In the genomic region with DNA sequence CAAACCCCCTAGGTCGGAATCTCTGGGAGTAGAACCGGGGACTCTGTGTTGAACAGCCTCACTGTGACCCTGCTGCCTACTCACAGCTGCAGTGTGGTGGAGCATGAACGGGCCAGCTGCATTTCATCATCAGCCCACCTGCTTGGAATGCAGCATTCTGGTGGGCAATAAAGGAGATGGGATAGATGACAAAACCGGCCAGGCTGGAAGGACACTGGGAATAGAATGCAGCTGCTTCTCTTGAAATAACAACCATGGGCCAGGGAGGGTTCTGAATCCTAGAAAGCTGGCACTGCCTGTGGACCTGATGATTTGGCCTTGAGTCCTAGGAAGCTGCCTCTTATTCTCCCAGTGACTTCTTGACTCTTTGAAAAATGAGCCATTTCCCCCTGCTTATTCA, we compare ENCODE assay signal across 1 cellular context.
A peak's percentile ranks its signal among the peaks of the same experiment; 100 is the strongest.
TF ChIP-seq lines count a peak whose summit lies in the region.

No MANE protein-coding gene starts in this region.

TF ChIP-seq in HEK293, 187 proteins besides CTCF, POLR2A, EP300 and RAD21:
- TF ChIP-seq ZNF561 (tag by site-specific recombination; IDR thresholded peaks at IDR 0.05; ENCODE audit: borderline replicate concordance) (no peak), ZNF76 (tag by site-specific recombination; IDR thresholded peaks at IDR 0.05; ENCODE audit: borderline replicate concordance, low read depth) (no peak), ZFHX2 (tag by site-specific recombination; conservative IDR thresholded peaks at IDR 0.05) (peak; percentile 18; the same call in 1 of the 2 replicates), ZNF221 (tag by site-specific recombination; IDR thresholded peaks at IDR 0.05; ENCODE audit: borderline replicate concordance) (no peak), SP7 (tag by site-specific recombination; IDR thresholded peaks at IDR 0.05) (no peak)
- TF ChIP-seq, protein P1, sequence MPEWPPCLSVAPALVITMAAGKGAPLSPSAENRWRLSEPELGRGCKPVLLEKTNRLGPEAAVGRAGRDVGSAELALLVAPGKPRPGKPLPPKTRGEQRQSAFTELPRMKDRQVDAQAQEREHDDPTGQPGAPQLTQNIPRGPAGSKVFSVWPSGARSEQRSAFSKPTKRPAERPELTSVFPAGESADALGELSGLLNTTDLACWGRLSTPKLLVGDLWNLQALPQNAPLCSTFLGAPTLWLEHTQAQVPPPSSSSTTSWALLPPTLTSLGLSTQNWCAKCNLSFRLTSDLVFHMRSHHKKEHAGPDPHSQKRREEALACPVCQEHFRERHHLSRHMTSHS (tag by site-specific recombination; IDR thresholded peaks at IDR 0.05), result no peak
TF ChIP-seq in HEK293: peak in this region for 1.
